Comparison of ENCODE assay signal across 11 cellular contexts in the genomic region with DNA sequence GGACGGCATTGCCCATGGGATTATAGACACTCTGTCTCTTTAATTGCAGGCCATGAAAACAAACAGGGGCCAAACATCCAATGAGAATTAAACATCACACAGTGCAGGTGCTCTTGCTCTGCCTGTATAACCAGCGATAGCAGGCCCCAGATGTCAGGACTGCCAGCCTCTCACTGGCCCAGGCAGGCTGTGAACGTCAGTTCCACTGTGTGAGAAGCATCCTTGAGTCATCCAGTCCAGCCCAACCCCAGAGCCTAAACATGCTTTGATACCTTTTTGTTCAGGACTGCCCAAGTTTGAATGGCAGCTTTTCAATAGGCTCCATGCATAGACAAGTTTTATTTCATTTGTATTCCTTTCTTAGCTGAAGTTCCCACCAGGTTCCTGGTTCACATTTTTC.
"Had no signal": no experiment of that assay in that cellular context is flagged by ENCODE, and none has a peak within 500 bp of the region (broad histone marks: within the 10 kb centered on the region; RNA-seq: fewer than 3 reads in every experiment).

No MANE protein-coding gene starts in this region.

- H3K9me3 ChIP-seq: testis had no signal

- H3K27ac ChIP-seq: brain microvascular endothelial cell, heart left ventricle, testis had no signal

- DNase-seq: activated CD4-positive, CD25-positive, alpha-beta regulatory T cell; activated CD8-positive, alpha-beta memory T cell treated with anti-CD3 and anti-CD28 coated beads, Interleukin-2, amount 10 ng/mL, durations not matched to agents 7 days and 5 days; activated effector memory CD4-positive, alpha-beta T cell treated with anti-CD3 and anti-CD28 coated beads, Interleukin-2, amount 50 U/mL, for 16 hours; activated naive CD8-positive, alpha-beta T cell treated with anti-CD3 and anti-CD28 coated beads for 36 hours; activated T-cell treated with anti-CD3 and anti-CD28 coated beads, Interleukin-2, amount 50 U/mL, for 24 hours; brain microvascular endothelial cell; dorsolateral prefrontal cortex; heart left ventricle; stimulated activated CD4-positive, alpha-beta T cell treated with anti-CD3 and anti-CD28 coated beads, Interleukin-2, amount 100 ng/mL, for 48 hours; stimulated activated naive CD4-positive, alpha-beta T cell treated with Interleukin-2 at 50 U/mL for 16 hours; testis had no signal

- H3K36me3 ChIP-seq: brain microvascular endothelial cell, heart left ventricle had no signal

- H3K4me1 ChIP-seq: testis had no signal

- H3K4me3 ChIP-seq: dorsolateral prefrontal cortex, heart left ventricle, testis had no signal

- H3K27me3 ChIP-seq: brain microvascular endothelial cell, dorsolateral prefrontal cortex, heart left ventricle, testis had no signal

- ATAC-seq: activated CD8-positive, alpha-beta memory T cell treated with anti-CD3 and anti-CD28 coated beads, Interleukin-2, amount 10 ng/mL, durations not matched to agents 7 days and 5 days had no signal
